Comparison of ENCODE assay signal across 8 cellular contexts in genomic region chrX:75784689-75785491, GRCh38. TPM values are rescaled to one million over a fixed set of nuclear protein-coding genes. Genes with fewer than 3 reads are reported as not detected.
DNase-seq lines count a peak whose midpoint lies in the region; ATAC-seq and TF ChIP-seq lines count a peak whose summit lies in the region.

Gene MAGEE2, minus strand, starts transcription at chrX:75785254. Its CDS starts 203 bp downstream, at chrX:75785051.

- H3K36me3 ChIP-seq in CD8-positive, alpha-beta memory T cell (ENCODE audit: insufficient read depth, low read length), result no peaks in the 10 kb centered on the region
- H3K36me3 ChIP-seq in psoas muscle (ENCODE audit: insufficient read depth in 1 of 2, low read depth in 1 of 2), result no peaks in the 10 kb centered on the region

- TF ChIP-seq CTCF in WTC11 (IDR thresholded peaks at IDR 0.05) (no peak), psoas muscle (IDR thresholded peaks at IDR 0.05) (no peak), GM13977 (IDR thresholded peaks at IDR 0.05; ENCODE audit: extremely low read depth, insufficient read depth, missing control alignments) (no peak)

- no peaks in the 10 kb centered on the region for H3K27me3 ChIP-seq in CD8-positive, alpha-beta memory T cell (ENCODE audit: insufficient read depth, low read length, poor library complexity, severe bottlenecking)
- H3K27me3 ChIP-seq in psoas muscle (ENCODE audit: insufficient read depth in 3 of 3, low read length in 2 of 3), result peaks cover 0 to 9% (median 0%) of the 10 kb centered on the region in 3 donors

- H3K27me3 Mint-ChIP-seq in CD8-positive, alpha-beta memory T cell, result peaks cover 9 to 16% of the 10 kb centered on the region in 2 donors
- no peaks in the 10 kb centered on the region for H3K27me3 Mint-ChIP-seq in WTC11 (ENCODE audit: low read depth)
- H3K27me3 Mint-ChIP-seq in effector memory CD8-positive, alpha-beta T cell, result peaks cover 16 to 32% of the 10 kb centered on the region in 2 donors

- in situ Hi-C loops in GM13977 (cut with MboI; ENCODE audit: low pct_unique_long_range_greater_than_20kb, low sequenced_read_pairs, unreplicated experiment), result no loop called here

- no peaks in the 10 kb centered on the region for H3K9me3 Mint-ChIP-seq in CD8-positive, alpha-beta memory T cell
- H3K9me3 Mint-ChIP-seq in WTC11, result peaks cover 2% of the 10 kb centered on the region
- no peaks in the 10 kb centered on the region for H3K9me3 Mint-ChIP-seq in effector memory CD8-positive, alpha-beta T cell

- no peak within 1 kb of the TSS for H3K4me3 ChIP-seq in CD8-positive, alpha-beta memory T cell (ENCODE audit: low read length)
- H3K4me3 ChIP-seq in psoas muscle, result peak within 1 kb of the TSS; percentile 52

- no peak for DNase-seq in CD8-positive, alpha-beta memory T cell
- DNase-seq in WTC11 (ENCODE audit: low spot score) (peak; percentile 16), psoas muscle (peak in 1 of 2 donors; percentile 17), HK-2 (ENCODE audit: unreplicated experiment) (no peak), GM13977 (ENCODE audit: low spot score) (no peak)
- no peak for DNase-seq in effector memory CD8-positive, alpha-beta T cell

- 16 to 43% (median 19%) methylated on average over 35 to 36 of the region's 36 CpGs for WGBS in psoas muscle, 3 donors

- no peaks in the 10 kb centered on the region for H3K4me1 ChIP-seq in CD8-positive, alpha-beta memory T cell (ENCODE audit: insufficient read depth, low read length)
- no peaks in the 10 kb centered on the region for H3K4me1 ChIP-seq in psoas muscle

- peak within 1 kb of the TSS in 6 of 7 donors; percentile 69 to 83 (median 74) for H3K4me3 Mint-ChIP-seq in CD8-positive, alpha-beta memory T cell
- H3K4me3 Mint-ChIP-seq in WTC11, result peak within 1 kb of the TSS; percentile 68
- peak within 1 kb of the TSS; percentile 62 to 73 for H3K4me3 Mint-ChIP-seq in effector memory CD8-positive, alpha-beta T cell

- peaks cover 2 to 14% (median 8%) of the 10 kb centered on the region in 3 donors for H3K4me1 Mint-ChIP-seq in CD8-positive, alpha-beta memory T cell
- H3K4me1 Mint-ChIP-seq in WTC11, result no peaks in the 10 kb centered on the region; the same call in 1 of the 2 replicates
- peaks cover 3 to 4% of the 10 kb centered on the region in 2 donors for H3K4me1 Mint-ChIP-seq in effector memory CD8-positive, alpha-beta T cell (ENCODE audit: low read depth in 2 of 2)

- ATAC-seq in WTC11 (peak; percentile 61), psoas muscle (no peak), HG03039 (IDR thresholded peaks at IDR 0.05; ENCODE audit: unreplicated experiment) (no peak), GM18519 (IDR thresholded peaks at IDR 0.05; ENCODE audit: low FRiP score, unreplicated experiment) (no peak)
- ATAC-seq in effector memory CD8-positive, alpha-beta T cell (replicated peaks), result no peak

- no peaks in the 10 kb centered on the region for H3K9me3 ChIP-seq in CD8-positive, alpha-beta memory T cell (ENCODE audit: low read length)
- H3K9me3 ChIP-seq in psoas muscle, result no peaks in the 10 kb centered on the region

- intact Hi-C loops in psoas muscle (cut with DNase I), result no loop called here

- H3K36me3 Mint-ChIP-seq in CD8-positive, alpha-beta memory T cell, result no peaks in the 10 kb centered on the region
- H3K36me3 Mint-ChIP-seq in WTC11, result 0 out of 2 replicates have a peak, but pooled peaks cover 2% of the 10 kb centered on the region
- no peaks in the 10 kb centered on the region for H3K36me3 Mint-ChIP-seq in effector memory CD8-positive, alpha-beta T cell (ENCODE audit: insufficient read depth)

- CTCF ChIA-PET in CD8-positive, alpha-beta memory T cell (lab: Charles Lee), result no interaction called here
- CTCF ChIA-PET in WTC11 (lab: Charles Lee), result no interaction called here

- H3K27ac Mint-ChIP-seq in CD8-positive, alpha-beta memory T cell, result peak within 1 kb of the TSS in 2 of 8 donors; percentile 16 to 42
- H3K27ac Mint-ChIP-seq in WTC11, result no peak within 1 kb of the TSS
- H3K27ac Mint-ChIP-seq in effector memory CD8-positive, alpha-beta T cell, result no peak within 1 kb of the TSS

- H3K27ac ChIP-seq in CD8-positive, alpha-beta memory T cell (ENCODE audit: low read depth, low read length), result no peak within 1 kb of the TSS
- no peak within 1 kb of the TSS for H3K27ac ChIP-seq in psoas muscle

- POLR2A ChIA-PET in CD8-positive, alpha-beta memory T cell (lab: Charles Lee), result no interaction called here
- POLR2A ChIA-PET in WTC11 (lab: Charles Lee), result no interaction called here

TF ChIP-seq in WTC11, 78 proteins besides CTCF, POLR2A, EP300 and RAD21:
- no peak for TF ChIP-seq SP1 (CRISPR knock-in tag; conservative IDR thresholded peaks at IDR 0.05)
- no peak for TF ChIP-seq ATF3 (CRISPR knock-in tag; conservative IDR thresholded peaks at IDR 0.05)
- TF ChIP-seq IRF1 (CRISPR knock-in tag; IDR thresholded peaks at IDR 0.05), result no peak
- no peak for TF ChIP-seq ELF4 (CRISPR knock-in tag; IDR thresholded peaks at IDR 0.05; ENCODE audit: low read depth)
TF ChIP-seq in WTC11: peak in this region for 0.

RNA-seq across cellular contexts. Expression of gene MAGEE2, which starts in this region (rescaled TPM):
- not detected for total RNA-seq in CD8-positive, alpha-beta memory T cell
- polyA plus RNA-seq in CD8-positive, alpha-beta memory T cell, result not detected
- total RNA-seq in WTC11 (2021) (0.15 to 0.18 TPM in 2 of 3 replicates, not detected in the other), psoas muscle (not detected)
- polyA plus RNA-seq in psoas muscle, result under 1 TPM in 1 of 3 donors, not detected in 2; 0.01 TPM

Comparison
In these comparisons a context has a peak if more than half of its experiments do, and no peak if none do; other contexts are left out.
1. Peak in DNase-seq and ATAC-seq in WTC11; RNA of the gene not detected or under 1 TPM.